ENCODE assay signal across 1 cellular context in the genomic region with DNA sequence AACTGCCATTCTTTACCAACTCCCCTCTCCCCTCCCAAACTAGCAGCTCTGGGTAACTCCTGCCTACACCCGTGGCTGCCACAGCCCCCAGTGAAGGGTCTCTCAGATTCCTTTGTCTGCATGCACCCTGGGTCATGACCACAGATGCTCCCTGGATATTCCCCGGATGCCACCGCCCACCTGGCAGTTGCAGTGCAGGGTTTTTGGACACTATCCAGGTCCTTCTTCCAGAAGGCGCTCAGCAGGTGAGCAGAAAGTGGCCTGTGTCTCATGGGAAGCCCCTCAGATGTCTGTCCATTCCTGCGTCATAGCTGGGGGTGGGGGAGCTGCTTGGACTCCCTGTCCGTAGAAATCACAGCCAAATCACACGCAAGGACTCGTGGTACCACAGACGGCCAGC.
TF ChIP-seq lines count a peak whose summit lies in the region.

No MANE protein-coding gene starts in this region.

TF ChIP-seq in GM23338, 12 proteins besides CTCF, POLR2A, EP300 and RAD21 (continued from another document):
- TF ChIP-seq, protein P1, sequence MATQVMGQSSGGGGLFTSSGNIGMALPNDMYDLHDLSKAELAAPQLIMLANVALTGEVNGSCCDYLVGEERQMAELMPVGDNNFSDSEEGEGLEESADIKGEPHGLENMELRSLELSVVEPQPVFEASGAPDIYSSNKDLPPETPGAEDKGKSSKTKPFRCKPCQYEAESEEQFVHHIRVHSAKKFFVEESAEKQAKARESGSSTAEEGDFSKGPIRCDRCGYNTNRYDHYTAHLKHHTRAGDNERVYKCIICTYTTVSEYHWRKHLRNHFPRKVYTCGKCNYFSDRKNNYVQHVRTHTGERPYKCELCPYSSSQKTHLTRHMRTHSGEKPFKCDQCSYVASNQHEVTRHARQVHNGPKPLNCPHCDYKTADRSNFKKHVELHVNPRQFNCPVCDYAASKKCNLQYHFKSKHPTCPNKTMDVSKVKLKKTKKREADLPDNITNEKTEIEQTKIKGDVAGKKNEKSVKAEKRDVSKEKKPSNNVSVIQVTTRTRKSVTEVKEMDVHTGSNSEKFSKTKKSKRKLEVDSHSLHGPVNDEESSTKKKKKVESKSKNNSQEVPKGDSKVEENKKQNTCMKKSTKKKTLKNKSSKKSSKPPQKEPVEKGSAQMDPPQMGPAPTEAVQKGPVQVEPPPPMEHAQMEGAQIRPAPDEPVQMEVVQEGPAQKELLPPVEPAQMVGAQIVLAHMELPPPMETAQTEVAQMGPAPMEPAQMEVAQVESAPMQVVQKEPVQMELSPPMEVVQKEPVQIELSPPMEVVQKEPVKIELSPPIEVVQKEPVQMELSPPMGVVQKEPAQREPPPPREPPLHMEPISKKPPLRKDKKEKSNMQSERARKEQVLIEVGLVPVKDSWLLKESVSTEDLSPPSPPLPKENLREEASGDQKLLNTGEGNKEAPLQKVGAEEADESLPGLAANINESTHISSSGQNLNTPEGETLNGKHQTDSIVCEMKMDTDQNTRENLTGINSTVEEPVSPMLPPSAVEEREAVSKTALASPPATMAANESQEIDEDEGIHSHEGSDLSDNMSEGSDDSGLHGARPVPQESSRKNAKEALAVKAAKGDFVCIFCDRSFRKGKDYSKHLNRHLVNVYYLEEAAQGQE (IDR thresholded peaks at IDR 0.05; ENCODE audit: unreplicated experiment), result no peak
- TF ChIP-seq, protein P2, sequence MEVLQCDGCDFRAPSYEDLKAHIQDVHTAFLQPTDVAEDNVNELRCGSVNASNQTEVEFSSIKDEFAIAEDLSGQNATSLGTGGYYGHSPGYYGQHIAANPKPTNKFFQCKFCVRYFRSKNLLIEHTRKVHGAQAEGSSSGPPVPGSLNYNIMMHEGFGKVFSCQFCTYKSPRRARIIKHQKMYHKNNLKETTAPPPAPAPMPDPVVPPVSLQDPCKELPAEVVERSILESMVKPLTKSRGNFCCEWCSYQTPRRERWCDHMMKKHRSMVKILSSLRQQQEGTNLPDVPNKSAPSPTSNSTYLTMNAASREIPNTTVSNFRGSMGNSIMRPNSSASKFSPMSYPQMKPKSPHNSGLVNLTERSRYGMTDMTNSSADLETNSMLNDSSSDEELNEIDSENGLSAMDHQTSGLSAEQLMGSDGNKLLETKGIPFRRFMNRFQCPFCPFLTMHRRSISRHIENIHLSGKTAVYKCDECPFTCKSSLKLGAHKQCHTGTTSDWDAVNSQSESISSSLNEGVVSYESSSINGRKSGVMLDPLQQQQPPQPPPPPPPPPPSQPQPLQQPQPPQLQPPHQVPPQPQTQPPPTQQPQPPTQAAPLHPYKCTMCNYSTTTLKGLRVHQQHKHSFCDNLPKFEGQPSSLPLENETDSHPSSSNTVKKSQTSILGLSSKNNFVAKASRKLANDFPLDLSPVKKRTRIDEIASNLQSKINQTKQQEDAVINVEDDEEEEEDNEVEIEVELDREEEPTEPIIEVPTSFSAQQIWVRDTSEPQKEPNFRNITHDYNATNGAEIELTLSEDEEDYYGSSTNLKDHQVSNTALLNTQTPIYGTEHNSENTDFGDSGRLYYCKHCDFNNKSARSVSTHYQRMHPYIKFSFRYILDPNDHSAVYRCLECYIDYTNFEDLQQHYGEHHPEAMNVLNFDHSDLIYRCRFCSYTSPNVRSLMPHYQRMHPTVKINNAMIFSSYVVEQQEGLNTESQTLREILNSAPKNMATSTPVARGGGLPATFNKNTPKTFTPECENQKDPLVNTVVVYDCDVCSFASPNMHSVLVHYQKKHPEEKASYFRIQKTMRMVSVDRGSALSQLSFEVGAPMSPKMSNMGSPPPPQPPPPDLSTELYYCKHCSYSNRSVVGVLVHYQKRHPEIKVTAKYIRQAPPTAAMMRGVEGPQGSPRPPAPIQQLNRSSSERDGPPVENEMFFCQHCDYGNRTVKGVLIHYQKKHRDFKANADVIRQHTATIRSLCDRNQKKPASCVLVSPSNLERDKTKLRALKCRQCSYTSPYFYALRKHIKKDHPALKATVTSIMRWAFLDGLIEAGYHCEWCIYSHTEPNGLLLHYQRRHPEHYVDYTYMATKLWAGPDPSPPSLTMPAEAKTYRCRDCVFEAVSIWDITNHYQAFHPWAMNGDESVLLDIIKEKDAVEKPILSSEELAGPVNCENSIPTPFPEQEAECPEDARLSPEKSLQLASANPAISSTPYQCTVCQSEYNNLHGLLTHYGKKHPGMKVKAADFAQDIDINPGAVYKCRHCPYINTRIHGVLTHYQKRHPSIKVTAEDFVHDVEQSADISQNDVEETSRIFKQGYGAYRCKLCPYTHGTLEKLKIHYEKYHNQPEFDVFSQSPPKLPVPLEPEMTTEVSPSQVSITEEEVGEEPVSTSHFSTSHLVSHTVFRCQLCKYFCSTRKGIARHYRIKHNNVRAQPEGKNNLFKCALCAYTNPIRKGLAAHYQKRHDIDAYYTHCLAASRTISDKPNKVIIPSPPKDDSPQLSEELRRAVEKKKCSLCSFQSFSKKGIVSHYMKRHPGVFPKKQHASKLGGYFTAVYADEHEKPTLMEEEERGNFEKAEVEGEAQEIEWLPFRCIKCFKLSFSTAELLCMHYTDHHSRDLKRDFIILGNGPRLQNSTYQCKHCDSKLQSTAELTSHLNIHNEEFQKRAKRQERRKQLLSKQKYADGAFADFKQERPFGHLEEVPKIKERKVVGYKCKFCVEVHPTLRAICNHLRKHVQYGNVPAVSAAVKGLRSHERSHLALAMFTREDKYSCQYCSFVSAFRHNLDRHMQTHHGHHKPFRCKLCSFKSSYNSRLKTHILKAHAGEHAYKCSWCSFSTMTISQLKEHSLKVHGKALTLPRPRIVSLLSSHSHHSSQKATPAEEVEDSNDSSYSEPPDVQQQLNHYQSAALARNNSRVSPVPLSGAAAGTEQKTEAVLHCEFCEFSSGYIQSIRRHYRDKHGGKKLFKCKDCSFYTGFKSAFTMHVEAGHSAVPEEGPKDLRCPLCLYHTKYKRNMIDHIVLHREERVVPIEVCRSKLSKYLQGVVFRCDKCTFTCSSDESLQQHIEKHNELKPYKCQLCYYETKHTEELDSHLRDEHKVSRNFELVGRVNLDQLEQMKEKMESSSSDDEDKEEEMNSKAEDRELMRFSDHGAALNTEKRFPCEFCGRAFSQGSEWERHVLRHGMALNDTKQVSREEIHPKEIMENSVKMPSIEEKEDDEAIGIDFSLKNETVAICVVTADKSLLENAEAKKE (CRISPR knock-in tag; IDR thresholded peaks at IDR 0.05), result no peak
- TF ChIP-seq EZH2phosphoT487 (IDR thresholded peaks at IDR 0.05; ENCODE audit: unreplicated experiment), result no peak
